Comparison of ENCODE assay signal across 23 cellular contexts in the genomic region with DNA sequence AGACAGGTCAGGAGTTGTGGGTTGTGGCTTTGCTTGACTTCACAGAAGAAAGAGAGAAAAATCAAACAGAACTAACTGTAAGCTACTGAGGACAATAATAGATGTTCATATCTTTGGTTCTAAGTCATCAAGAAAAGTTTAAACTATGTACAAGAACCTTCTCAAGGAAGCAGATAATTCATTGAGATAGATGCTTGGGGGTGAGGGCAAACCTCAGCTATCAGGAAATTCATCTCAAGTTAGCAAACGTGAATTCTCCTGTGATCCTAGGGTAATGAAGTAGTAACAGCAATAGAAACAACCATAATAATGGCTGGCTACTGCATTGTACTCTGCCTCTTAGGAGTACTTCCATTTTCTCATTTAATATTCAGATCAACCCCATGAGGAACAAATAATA.
DNase-seq lines count a peak whose midpoint lies in the region; ATAC-seq and TF ChIP-seq lines count a peak whose summit lies in the region.
"Had no signal": no experiment of that assay in that cellular context is flagged by ENCODE, and none has a peak within 500 bp of the region (broad histone marks: within the 10 kb centered on the region; RNA-seq: fewer than 3 reads in every experiment).

No MANE protein-coding gene starts in this region.

- peak overlapping the region in 3 of 4 donors; percentile 10 to 39 (median 14) for H3K27ac ChIP-seq in Peyer's patch
- peak overlapping the region; percentile 48 to 77 (median 63) for H3K27ac ChIP-seq in esophagus muscularis mucosa (replicated peaks in 1 of 4)
- peak overlapping the region; percentile 64 to 76 for H3K27ac ChIP-seq in tibial artery
- no peak overlapping the region for H3K27ac ChIP-seq in foreskin keratinocyte
- H3K27ac ChIP-seq in GM23338 (ENCODE audit: low read depth) = no peak overlapping the region
- H3K27ac ChIP-seq: VCaP had no signal

- WGBS in esophagus muscularis mucosa = 67% methylated on average over 1 of the region's 1 CpG

- no peaks in the 10 kb centered on the region for H3K79me2 ChIP-seq in GM23338 (replicated peaks; ENCODE audit: insufficient read depth)

- no peak overlapping the region for H3K4me3 Mint-ChIP-seq in osteocyte (ENCODE audit: unreplicated experiment)
- H3K4me3 Mint-ChIP-seq in activated CD4-positive, alpha-beta memory T cell treated with anti-CD3 and anti-CD28 coated beads, Interleukin-2, amount 10 ng/mL, durations not matched to agents 7 days and 5 days = no peak overlapping the region
- no peak overlapping the region for H3K4me3 Mint-ChIP-seq in GM23338
- H3K4me3 Mint-ChIP-seq: activated naive CD8-positive, alpha-beta T cell; activated T-helper 17 cell treated with anti-CD3 and anti-CD28 coated beads, Interleukin-2, amount 50 U/mL, for 72 hours; CD14-positive monocyte; neural crest cell had no signal

- no peaks in the 10 kb centered on the region for H3F3A ChIP-seq in GM23338 (replicated peaks; ENCODE audit: low read depth)

- intact Hi-C loops in esophagus muscularis mucosa (cut with DNase I) (loop anchor here (10.0 kb wide), 1 partner anchor 502 kb away; the partner anchor contains the start of gene PLPP3), tibial artery (cut with DNase I; ENCODE audit: low total_unique reads) (no loop called here)

- H3K27ac Mint-ChIP-seq in osteocyte (ENCODE audit: unreplicated experiment) = peak overlapping the region; percentile 86
- no peak overlapping the region for H3K27ac Mint-ChIP-seq in activated CD4-positive, alpha-beta memory T cell treated with anti-CD3 and anti-CD28 coated beads, Interleukin-2, amount 10 ng/mL, durations not matched to agents 7 days and 5 days
- H3K27ac Mint-ChIP-seq in GM23338 = no peak overlapping the region
- H3K27ac Mint-ChIP-seq: activated naive CD8-positive, alpha-beta T cell; activated T-helper 17 cell treated with anti-CD3 and anti-CD28 coated beads, Interleukin-2, amount 50 U/mL, for 72 hours; CD14-positive monocyte had no signal

- H3K4me1 ChIP-seq in Peyer's patch (no peaks in the 10 kb centered on the region), esophagus muscularis mucosa (peaks cover 18 to 25% (median 23%) of the 10 kb centered on the region in 4 donors), tibial artery (peaks cover 0 to 68% (median 53%) of the 10 kb centered on the region in 4 donors), foreskin keratinocyte (peaks cover 10% of the 10 kb centered on the region), GM23338 (ENCODE audit: insufficient read depth) (no peaks in the 10 kb centered on the region)

- H3K4me2 ChIP-seq in GM23338 = no peak overlapping the region
- H3K4me2 ChIP-seq: smooth muscle cell had no signal

- peaks cover 14% of the 10 kb centered on the region; the same call in 1 of the 2 replicates for H3K9me2 ChIP-seq in GM23338 (ENCODE audit: insufficient read depth)

- TF ChIP-seq CTCF in Peyer's patch (IDR thresholded peaks at IDR 0.05) = no peak
- no peak for TF ChIP-seq CTCF in esophagus muscularis mucosa (IDR thresholded peaks at IDR 0.05)
- no peak for TF ChIP-seq CTCF in osteocyte (IDR thresholded peaks at IDR 0.05)
- no peak for TF ChIP-seq CTCF in tibial artery (IDR thresholded peaks at IDR 0.05)
- no peak for TF ChIP-seq CTCF in foreskin keratinocyte (conservative IDR thresholded peaks at IDR 0.05)
- TF ChIP-seq CTCF in GM23338 (conservative IDR thresholded peaks at IDR 0.05; ENCODE audit: low read depth in 2 of 2) = no peak

- DNase-seq in Peyer's patch = no peak
- DNase-seq in esophagus muscularis mucosa (ENCODE audit: extremely low spot score) = no peak
- no peak for DNase-seq in osteocyte (ENCODE audit: extremely low spot score, unreplicated experiment)
- no peak for DNase-seq in tibial artery
- DNase-seq in KBM-7 = no peak
- DNase-seq in activated CD4-positive, alpha-beta memory T cell treated with anti-CD3 and anti-CD28 coated beads, Interleukin-2, amount 10 ng/mL, durations not matched to agents 7 days and 5 days = no peak
- DNase-seq in foreskin keratinocyte = no peak
- DNase-seq in GM23338 (ENCODE audit: low spot score) = no peak
- DNase-seq: activated CD4-positive, alpha-beta T cell treated with anti-CD3 and anti-CD28 coated beads, Interleukin-2, amount 50 U/mL, for 1 hour; effector memory CD4-positive, alpha-beta T cell; H7; left cardiac atrium; NCI-H1436; NCI-H526; stimulated activated CD4-positive, alpha-beta T cell treated with anti-CD3 and anti-CD28 coated beads, Interleukin-2, amount 100 ng/mL, for 48 hours; stimulated activated naive CD8-positive, alpha-beta T cell treated with anti-CD3 and anti-CD28 coated beads, Interleukin-15, Interleukin-2, amounts not matched to agents 100 U/mL and 50 U/mL, for 24 hours had no signal

- H4K20me1 ChIP-seq in GM23338 (replicated peaks; ENCODE audit: insufficient read depth) = no peaks in the 10 kb centered on the region

- no peak for TF ChIP-seq EP300 in esophagus muscularis mucosa (IDR thresholded peaks at IDR 0.05)

- POLR2A ChIA-PET in activated CD4-positive, alpha-beta memory T cell treated with anti-CD3 and anti-CD28 coated beads, Interleukin-2, amount 10 ng/mL, durations not matched to agents 7 days and 5 days (lab: Charles Lee) = no interaction called here

- H3K36me3 Mint-ChIP-seq in osteocyte (ENCODE audit: unreplicated experiment) = peaks cover 2% of the 10 kb centered on the region
- no peaks in the 10 kb centered on the region for H3K36me3 Mint-ChIP-seq in activated CD4-positive, alpha-beta memory T cell treated with anti-CD3 and anti-CD28 coated beads, Interleukin-2, amount 10 ng/mL, durations not matched to agents 7 days and 5 days (ENCODE audit: low read depth)
- no peaks in the 10 kb centered on the region for H3K36me3 Mint-ChIP-seq in GM23338 (ENCODE audit: low read depth)
- H3K36me3 Mint-ChIP-seq: activated naive CD8-positive, alpha-beta T cell; CD14-positive monocyte had no signal

- H3K4me1 Mint-ChIP-seq in osteocyte (ENCODE audit: unreplicated experiment) = peaks cover 66% of the 10 kb centered on the region
- H3K4me1 Mint-ChIP-seq in activated CD4-positive, alpha-beta memory T cell treated with anti-CD3 and anti-CD28 coated beads, Interleukin-2, amount 10 ng/mL, durations not matched to agents 7 days and 5 days = no peaks in the 10 kb centered on the region
- no peaks in the 10 kb centered on the region for H3K4me1 Mint-ChIP-seq in GM23338
- H3K4me1 Mint-ChIP-seq: activated T-helper 17 cell treated with anti-CD3 and anti-CD28 coated beads, Interleukin-2, amount 50 U/mL, for 72 hours; CD14-positive monocyte; neural crest cell had no signal

- ATAC-seq in foreskin keratinocyte (no peak), GM23338 (no peak)
- ATAC-seq: activated T-helper 17 cell treated with anti-CD3 and anti-CD28 coated beads, Interleukin-2, amount 50 U/mL, for 72 hours; esophagus mucosa; stimulated activated naive CD8-positive, alpha-beta T cell treated with anti-CD3 and anti-CD28 coated beads, Interleukin-15, Interleukin-2, amounts not matched to agents 100 U/mL and 50 U/mL, for 24 hours had no signal

- H3K9me3 ChIP-seq in Peyer's patch (no peaks in the 10 kb centered on the region), esophagus muscularis mucosa (no peaks in the 10 kb centered on the region), tibial artery (no peaks in the 10 kb centered on the region)

- H3K27me3 ChIP-seq in Peyer's patch (no peaks in the 10 kb centered on the region), esophagus muscularis mucosa (no peaks in the 10 kb centered on the region), tibial artery (no peaks in the 10 kb centered on the region), foreskin keratinocyte (no peaks in the 10 kb centered on the region), GM23338 (ENCODE audit: insufficient read depth) (no peaks in the 10 kb centered on the region)

- H3K27me3 Mint-ChIP-seq in osteocyte (ENCODE audit: unreplicated experiment) (no peaks in the 10 kb centered on the region), GM23338 (ENCODE audit: insufficient read depth, low read depth, poor library complexity) (peaks cover 2% of the 10 kb centered on the region)
- no peaks in the 10 kb centered on the region for H3K27me3 Mint-ChIP-seq in activated CD4-positive, alpha-beta memory T cell treated with anti-CD3 and anti-CD28 coated beads, Interleukin-2, amount 10 ng/mL, durations not matched to agents 7 days and 5 days
- H3K27me3 Mint-ChIP-seq: activated naive CD8-positive, alpha-beta T cell had no signal

- CTCF ChIA-PET in activated CD4-positive, alpha-beta memory T cell treated with anti-CD3 and anti-CD28 coated beads, Interleukin-2, amount 10 ng/mL, durations not matched to agents 7 days and 5 days (lab: Charles Lee) = no interaction called here

- H3K9me3 Mint-ChIP-seq in osteocyte (ENCODE audit: unreplicated experiment) = peaks cover 4% of the 10 kb centered on the region
- peaks cover 2% of the 10 kb centered on the region for H3K9me3 Mint-ChIP-seq in activated CD4-positive, alpha-beta memory T cell treated with anti-CD3 and anti-CD28 coated beads, Interleukin-2, amount 10 ng/mL, durations not matched to agents 7 days and 5 days
- no peaks in the 10 kb centered on the region for H3K9me3 Mint-ChIP-seq in GM23338
- H3K9me3 Mint-ChIP-seq: activated T-helper 17 cell treated with anti-CD3 and anti-CD28 coated beads, Interleukin-2, amount 50 U/mL, for 72 hours had no signal

- in situ Hi-C loops in KBM-7 (cut with MboI; ENCODE audit: low pct_unique_long_range_greater_than_20kb, low sequenced_read_pairs) = no loop called here

- H2AFZ ChIP-seq in GM23338 = no peak overlapping the region

- no peaks in the 10 kb centered on the region for H3K36me3 ChIP-seq in Peyer's patch
- no peaks in the 10 kb centered on the region for H3K36me3 ChIP-seq in esophagus muscularis mucosa
- H3K36me3 ChIP-seq in tibial artery = no peaks in the 10 kb centered on the region
- H3K36me3 ChIP-seq in GM23338 (ENCODE audit: insufficient read depth) = no peaks in the 10 kb centered on the region

- TF ChIP-seq POLR2A in Peyer's patch (IDR thresholded peaks at IDR 0.05) (no peak), esophagus muscularis mucosa (IDR thresholded peaks at IDR 0.05; ENCODE audit: low read depth) (no peak)

- H3K4me3 ChIP-seq in Peyer's patch (no peak overlapping the region), esophagus muscularis mucosa (no peak overlapping the region), tibial artery (no peak overlapping the region), GM23338 (no peak overlapping the region)
- H3K4me3 ChIP-seq: smooth muscle cell had no signal

Comparison
In these comparisons a context has a peak if more than half of its experiments do, and no peak if none do; other contexts are left out.
1. H3K27ac ChIP-seq: peak in Peyer's patch (3 of 4), esophagus muscularis mucosa (4 of 4) and tibial artery (2 of 2); none in foreskin keratinocyte (single experiment) and GM23338 (single experiment).